ENCODE assay signal across 19 cellular contexts in the genomic region with DNA sequence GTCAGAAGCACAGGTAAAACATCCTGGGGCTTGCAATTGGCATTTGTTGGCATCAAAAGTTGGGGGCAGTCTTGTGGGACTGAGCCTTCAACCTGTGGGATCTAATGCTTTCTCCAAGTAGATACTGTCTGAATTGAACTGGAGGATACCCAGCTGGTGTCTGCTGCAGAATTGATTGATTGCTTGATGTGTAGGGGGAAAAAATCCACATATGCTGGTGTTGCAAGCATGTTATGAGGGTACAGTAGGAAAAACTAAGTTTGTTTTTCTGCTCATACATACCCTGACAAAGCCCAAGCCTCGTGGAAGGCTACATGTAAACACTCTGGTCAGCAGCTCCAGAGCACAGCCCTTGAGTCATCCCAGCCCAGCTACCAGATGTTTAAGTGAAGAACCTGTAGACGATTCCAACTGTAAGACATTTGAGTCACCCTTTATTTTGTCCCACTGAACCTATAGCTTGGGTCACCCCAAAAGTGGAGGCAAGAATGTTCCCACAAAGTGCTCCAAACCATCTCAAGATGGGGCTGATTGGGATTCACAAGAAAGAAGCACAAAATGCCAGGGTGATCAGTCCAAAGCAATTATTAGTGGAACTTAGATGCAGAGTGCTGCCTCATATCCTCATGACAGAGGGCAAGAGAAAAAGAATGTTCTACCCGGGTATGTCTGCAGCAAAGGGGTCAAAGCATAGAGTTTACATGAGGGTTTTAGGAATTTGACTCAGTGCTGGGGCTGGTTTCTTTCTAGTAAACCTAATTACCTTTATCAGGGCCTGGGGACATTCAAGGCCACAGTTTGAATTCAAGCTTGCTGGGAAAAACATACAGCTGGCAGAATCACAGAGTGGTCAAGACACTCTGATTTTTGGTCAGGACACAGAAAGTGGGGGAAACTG. TPM values are rescaled to one million over a fixed set of nuclear protein-coding genes. Genes with fewer than 3 reads are reported as not detected.
DNase-seq lines count a peak whose midpoint lies in the region; ATAC-seq, FAIRE-seq and TF ChIP-seq lines count a peak whose summit lies in the region.
"Had no signal": no experiment of that assay in that cellular context is flagged by ENCODE, and none has a peak within 500 bp of the region (broad histone marks: within the 10 kb centered on the region; RNA-seq: fewer than 3 reads in every experiment).

No MANE protein-coding gene starts in this region.

- H3K36me3 ChIP-seq in HEK293 (ENCODE audit: control insufficient read depth in 2 of 2, insufficient read depth in 1 of 2, low read length in 2 of 2), result no peaks in the 10 kb centered on the region
- H3K36me3 ChIP-seq: heart left ventricle had no signal

- no peak for TF ChIP-seq CTCF in A549 (IDR thresholded peaks at IDR 0.05)
- TF ChIP-seq CTCF in HEK293 (tag by site-specific recombination; IDR thresholded peaks at IDR 0.05), result no peak
- no peak for TF ChIP-seq CTCF in astrocyte of the spinal cord (IDR thresholded peaks at IDR 0.05; ENCODE audit: low read depth, low read length)
- no peak for TF ChIP-seq CTCF in fibroblast of villous mesenchyme (IDR thresholded peaks at IDR 0.05; ENCODE audit: insufficient read depth, low read depth, low read length)

- TF ChIP-seq RAD21 in A549 (conservative IDR thresholded peaks at IDR 0.05 in 1 of 2, IDR thresholded peaks at IDR 0.05 in 1 of 2), result no peak

- POLR2A ChIA-PET in A549 (lab: Yijun Ruan, JAX) (interaction anchor here (2.2 kb wide), 1 partner anchor 10 kb away, joined by 7 read pairs; a partner anchor contains a TSS), HEK293 (lab: Yijun Ruan, JAX) (interaction anchor here (0.6 to 1.1 kb wide), 2 partner anchors 10 to 14 kb away, joined by 3 to 4 read pairs; a partner anchor contains a TSS)

- WGBS in A549 (ENCODE audit: missing lambda C conversion rate), result 25% methylated on average over 3 of the region's 3 CpGs

- CTCF ChIA-PET in A549 (lab: Yijun Ruan, JAX) (interaction anchor here (0.6 to 1.4 kb wide), 5 partner anchors 9 to 59 kb away, joined by 3 to 4 read pairs (median 3); no protein-coding TSS in a partner anchor), HEK293 (lab: Yijun Ruan, JAX) (interaction anchor here (1.8 kb wide), 1 partner anchor 12 kb away, joined by 10 read pairs; no protein-coding TSS in a partner anchor)

- DNase-seq in A549 (ENCODE audit: low read depth in 1 of 2, low spot score in 1 of 2) (no peak), astrocyte of the spinal cord (ENCODE audit: low read depth, low spot score) (peak; percentile 52), fibroblast of villous mesenchyme (ENCODE audit: low read depth) (peak; percentile 98), NCI-H345 (lab: John Stamatoyannopoulos, UW) (no peak), NCI-H2029 treated with DMSO at 0.1 percent for 48 hours (lab: John Stamatoyannopoulos, UW) (no peak), NCI-H1436 treated with DMSO at 0.1 percent for 48 hours (lab: John Stamatoyannopoulos, UW) (no peak)
- DNase-seq: activated CD4-positive, alpha-beta memory T cell treated with anti-CD3 and anti-CD28 coated beads, Interleukin-2, amount 10 ng/mL, durations not matched to agents 7 days and 5 days; activated naive CD8-positive, alpha-beta T cell treated with anti-CD3 and anti-CD28 coated beads, Interleukin-2, amount 50 U/mL, for 24 hours; CD8-positive, alpha-beta memory T cell; heart left ventricle; mammary epithelial cell; NCI-H1694; NCI-H524 treated with DMSO at 0.1 percent for 48 hours; retina had no signal

- H3K9me3 ChIP-seq in A549, result no peaks in the 10 kb centered on the region
- H3K9me3 ChIP-seq in HEK293 (ENCODE audit: control insufficient read depth, insufficient read depth, low read depth, low read length), result no peaks in the 10 kb centered on the region
- H3K9me3 ChIP-seq: heart left ventricle had no signal

- H3K27ac ChIP-seq in A549 (no peak overlapping the region), HEK293 (ENCODE audit: extremely low read depth, low read depth, low read length) (no peak overlapping the region)
- H3K27ac ChIP-seq: heart left ventricle had no signal

- no peak for FAIRE-seq in A549 (lab: Jason Lieb, UNC)
- FAIRE-seq: A204.1, GM12891, keratinocyte had no signal

- H3K4me3 ChIP-seq in A549, result no peak overlapping the region
- H3K4me3 ChIP-seq in HEK293 (ENCODE audit: low read depth, low read length), result no peak overlapping the region
- H3K4me3 ChIP-seq in astrocyte of the spinal cord (ENCODE audit: low read depth, low read length), result no peak overlapping the region
- H3K4me3 ChIP-seq in fibroblast of villous mesenchyme (ENCODE audit: low read depth, low read length), result no peak overlapping the region
- H3K4me3 ChIP-seq: heart left ventricle had no signal

- no peak for TF ChIP-seq EP300 in A549 (IDR thresholded peaks at IDR 0.05)

- TF ChIP-seq POLR2A in A549 (IDR thresholded peaks at IDR 0.05; ENCODE audit: low read length), result no peak

- in situ Hi-C loops in astrocyte of the spinal cord (cut with HindIII; ENCODE audit: low sequenced_read_pairs), result no loop called here

- no peak overlapping the region for H3K4me2 ChIP-seq in A549

- ATAC-seq in A549 (peak; percentile 50 to 55; a peak in 4 of 6 replicates), GM21390 (IDR thresholded peaks at IDR 0.05; ENCODE audit: unreplicated experiment) (no peak)
- ATAC-seq: activated naive CD8-positive, alpha-beta T cell treated with anti-CD3 and anti-CD28 coated beads, Interleukin-2, amount 50 U/mL, for 24 hours; heart left ventricle had no signal

- peaks cover 10% of the 10 kb centered on the region; the same call in 2 of the 3 replicates for H3K4me1 ChIP-seq in A549
- no peaks in the 10 kb centered on the region for H3K4me1 ChIP-seq in HEK293 (ENCODE audit: control insufficient read depth, insufficient read depth, low read length)
- H3K4me1 ChIP-seq: heart left ventricle had no signal

TF ChIP-seq in A549, 52 proteins besides CTCF, POLR2A, EP300 and RAD21:
- TF ChIP-seq CBX8 (IDR thresholded peaks at IDR 0.05), result no peak

TF ChIP-seq in HEK293, 187 proteins besides CTCF, POLR2A, EP300 and RAD21:
- TF ChIP-seq WT1 (tag by site-specific recombination; IDR thresholded peaks at IDR 0.05) (no peak), ZNF391 (tag by site-specific recombination; IDR thresholded peaks at IDR 0.05; ENCODE audit: borderline replicate concordance, low read depth) (no peak), KLF10 (tag by site-specific recombination; IDR thresholded peaks at IDR 0.05) (no peak)
- TF ChIP-seq, protein P1, sequence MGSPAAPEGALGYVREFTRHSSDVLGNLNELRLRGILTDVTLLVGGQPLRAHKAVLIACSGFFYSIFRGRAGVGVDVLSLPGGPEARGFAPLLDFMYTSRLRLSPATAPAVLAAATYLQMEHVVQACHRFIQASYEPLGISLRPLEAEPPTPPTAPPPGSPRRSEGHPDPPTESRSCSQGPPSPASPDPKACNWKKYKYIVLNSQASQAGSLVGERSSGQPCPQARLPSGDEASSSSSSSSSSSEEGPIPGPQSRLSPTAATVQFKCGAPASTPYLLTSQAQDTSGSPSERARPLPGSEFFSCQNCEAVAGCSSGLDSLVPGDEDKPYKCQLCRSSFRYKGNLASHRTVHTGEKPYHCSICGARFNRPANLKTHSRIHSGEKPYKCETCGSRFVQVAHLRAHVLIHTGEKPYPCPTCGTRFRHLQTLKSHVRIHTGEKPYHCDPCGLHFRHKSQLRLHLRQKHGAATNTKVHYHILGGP (tag by site-specific recombination; IDR thresholded peaks at IDR 0.05), result 0 out of 2 replicates have a peak, but pooled peaks have one; percentile 21

RNA-seq across cellular contexts. Expression of a gene that starts 9.6 kb away (rescaled TPM):
- polyA plus RNA-seq in A549 (2011; rRNA removed), result 22.5 and 31.6 TPM in 2 replicates
- 3.4 and 4.2 TPM in 2 replicates for polyA plus RNA-seq in A549 (2012; cell fraction: cytosol; rRNA removed)
- polyA plus RNA-seq in A549 (2012; cell fraction: nucleus; rRNA removed), result 2.4 and 3.5 TPM in 2 replicates
- polyA plus RNA-seq in A549 (2017; fragmentation: RNase III; extraction: RNeasy Plus Mini Kit Qiagen cat#74134 plus additional on column Dnase treatment), result 32.1 to 35.2 TPM (median 34.0 TPM) in 3 replicates
- 32.6 and 41.5 TPM in 2 replicates for polyA minus RNA-seq in A549 (2011; rRNA and poly(A)+ RNA removed)
- total RNA-seq in fibroblast of villous mesenchyme, result 42.8 and 69.1 TPM in 2 replicates

Comparison
In these comparisons a context has a peak if more than half of its experiments do, and no peak if none do; other contexts are left out.
1. DNase-seq: peak in astrocyte of the spinal cord (single experiment) and fibroblast of villous mesenchyme (single experiment); none in A549 (0 of 2), NCI-H345 (single experiment), NCI-H2029 treated with DMSO at 0.1 percent for 48 hours (single experiment) and NCI-H1436 treated with DMSO at 0.1 percent for 48 hours (single experiment).